Comparison of ENCODE assay signal across 1 cellular context in the genomic region with DNA sequence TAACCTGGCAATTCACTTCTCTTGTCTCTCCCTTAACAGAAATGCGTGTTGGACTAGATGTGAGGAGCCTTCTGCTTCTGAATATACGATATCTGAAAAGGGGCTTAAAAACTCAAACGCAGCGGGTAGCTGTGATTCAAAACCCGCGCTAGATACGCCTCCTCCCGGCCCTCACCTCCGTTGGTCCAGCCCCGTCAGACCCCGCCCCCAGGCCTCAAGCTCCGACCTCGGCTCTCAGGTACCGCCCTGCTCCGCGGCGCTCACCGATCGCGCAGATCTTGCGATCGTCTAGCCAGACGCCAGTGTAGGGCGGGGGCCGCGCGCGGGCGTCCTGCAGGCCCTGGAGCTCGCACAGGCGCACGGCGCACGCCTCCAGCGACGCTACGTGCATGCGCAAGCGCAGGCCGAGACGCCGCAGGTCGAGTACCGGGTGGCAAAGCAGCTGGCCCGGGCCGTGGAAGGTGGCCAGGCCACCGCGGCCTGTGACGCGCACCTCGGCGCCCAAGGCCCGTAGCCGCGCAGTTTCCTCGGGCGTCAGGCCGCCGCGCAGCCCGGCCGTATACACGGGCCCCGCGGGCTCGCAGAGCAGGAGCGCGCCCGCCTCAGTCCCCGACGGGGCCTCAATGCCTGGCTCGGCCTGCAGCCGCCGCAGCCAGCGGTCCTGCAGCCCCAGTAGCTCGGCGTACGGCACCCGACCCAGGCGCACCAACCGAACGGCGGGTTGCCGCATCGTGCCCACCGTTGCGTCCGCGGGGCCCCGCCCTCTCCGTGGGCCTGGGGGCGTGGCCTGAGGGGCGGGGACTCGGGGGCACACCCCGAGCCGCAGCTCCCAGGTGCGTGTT.
TF ChIP-seq lines count a peak whose summit lies in the region.

A gene (minus strand): TSS at position 751 of the 842 bp plus-strand sequence. CDS start 21 bp downstream, at position 730.

TF ChIP-seq in K562, 482 proteins besides CTCF, POLR2A, EP300 and RAD21 (continued from another document and continues in another):
- TF ChIP-seq ZNF124 (CRISPR knock-in tag; IDR thresholded peaks at IDR 0.05): no peak
- TF ChIP-seq, protein P1, sequence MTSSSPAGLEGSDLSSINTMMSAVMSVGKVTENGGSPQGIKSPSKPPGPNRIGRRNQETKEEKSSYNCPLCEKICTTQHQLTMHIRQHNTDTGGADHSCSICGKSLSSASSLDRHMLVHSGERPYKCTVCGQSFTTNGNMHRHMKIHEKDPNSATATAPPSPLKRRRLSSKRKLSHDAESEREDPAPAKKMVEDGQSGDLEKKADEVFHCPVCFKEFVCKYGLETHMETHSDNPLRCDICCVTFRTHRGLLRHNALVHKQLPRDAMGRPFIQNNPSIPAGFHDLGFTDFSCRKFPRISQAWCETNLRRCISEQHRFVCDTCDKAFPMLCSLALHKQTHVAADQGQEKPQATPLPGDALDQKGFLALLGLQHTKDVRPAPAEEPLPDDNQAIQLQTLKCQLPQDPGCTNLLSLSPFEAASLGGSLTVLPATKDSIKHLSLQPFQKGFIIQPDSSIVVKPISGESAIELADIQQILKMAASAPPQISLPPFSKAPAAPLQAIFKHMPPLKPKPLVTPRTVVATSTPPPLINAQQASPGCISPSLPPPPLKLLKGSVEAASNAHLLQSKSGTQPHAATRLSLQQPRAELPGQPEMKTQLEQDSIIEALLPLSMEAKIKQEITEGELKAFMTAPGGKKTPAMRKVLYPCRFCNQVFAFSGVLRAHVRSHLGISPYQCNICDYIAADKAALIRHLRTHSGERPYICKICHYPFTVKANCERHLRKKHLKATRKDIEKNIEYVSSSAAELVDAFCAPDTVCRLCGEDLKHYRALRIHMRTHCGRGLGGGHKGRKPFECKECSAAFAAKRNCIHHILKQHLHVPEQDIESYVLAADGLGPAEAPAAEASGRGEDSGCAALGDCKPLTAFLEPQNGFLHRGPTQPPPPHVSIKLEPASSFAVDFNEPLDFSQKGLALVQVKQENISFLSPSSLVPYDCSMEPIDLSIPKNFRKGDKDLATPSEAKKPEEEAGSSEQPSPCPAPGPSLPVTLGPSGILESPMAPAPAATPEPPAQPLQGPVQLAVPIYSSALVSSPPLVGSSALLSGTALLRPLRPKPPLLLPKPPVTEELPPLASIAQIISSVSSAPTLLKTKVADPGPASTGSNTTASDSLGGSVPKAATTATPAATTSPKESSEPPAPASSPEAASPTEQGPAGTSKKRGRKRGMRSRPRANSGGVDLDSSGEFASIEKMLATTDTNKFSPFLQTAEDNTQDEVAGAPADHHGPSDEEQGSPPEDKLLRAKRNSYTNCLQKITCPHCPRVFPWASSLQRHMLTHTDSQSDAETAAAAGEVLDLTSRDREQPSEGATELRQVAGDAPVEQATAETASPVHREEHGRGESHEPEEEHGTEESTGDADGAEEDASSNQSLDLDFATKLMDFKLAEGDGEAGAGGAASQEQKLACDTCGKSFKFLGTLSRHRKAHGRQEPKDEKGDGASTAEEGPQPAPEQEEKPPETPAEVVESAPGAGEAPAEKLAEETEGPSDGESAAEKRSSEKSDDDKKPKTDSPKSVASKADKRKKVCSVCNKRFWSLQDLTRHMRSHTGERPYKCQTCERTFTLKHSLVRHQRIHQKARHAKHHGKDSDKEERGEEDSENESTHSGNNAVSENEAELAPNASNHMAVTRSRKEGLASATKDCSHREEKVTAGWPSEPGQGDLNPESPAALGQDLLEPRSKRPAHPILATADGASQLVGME (CRISPR knock-in tag; IDR thresholded peaks at IDR 0.05): no peak; the same call in 1 of the 2 replicates
- TF ChIP-seq RBM39 (optimal IDR thresholded peaks at IDR 0.05; ENCODE audit: low read depth, low read length): no peak
- peak; percentile 70 for TF ChIP-seq POLR2B (IDR thresholded peaks at IDR 0.05; ENCODE audit: low read depth, partially characterized antibody)
- TF ChIP-seq FOSL1 (tag; conservative IDR thresholded peaks at IDR 0.05): peak; percentile 44
- TF ChIP-seq ZSCAN29 (IDR thresholded peaks at IDR 0.05): 0 out of 2 replicates have a peak, but pooled peaks have one; percentile 36
- TF ChIP-seq NFXL1 (CRISPR knock-in tag; IDR thresholded peaks at IDR 0.05): no peak
- no peak for TF ChIP-seq BRCA1 (IDR thresholded peaks at IDR 0.05)
- no peak for TF ChIP-seq BRCA1 (CRISPR knock-in tag; IDR thresholded peaks at IDR 0.05)
- TF ChIP-seq XRCC3 (IDR thresholded peaks at IDR 0.05): no peak
- TF ChIP-seq, protein P2, sequence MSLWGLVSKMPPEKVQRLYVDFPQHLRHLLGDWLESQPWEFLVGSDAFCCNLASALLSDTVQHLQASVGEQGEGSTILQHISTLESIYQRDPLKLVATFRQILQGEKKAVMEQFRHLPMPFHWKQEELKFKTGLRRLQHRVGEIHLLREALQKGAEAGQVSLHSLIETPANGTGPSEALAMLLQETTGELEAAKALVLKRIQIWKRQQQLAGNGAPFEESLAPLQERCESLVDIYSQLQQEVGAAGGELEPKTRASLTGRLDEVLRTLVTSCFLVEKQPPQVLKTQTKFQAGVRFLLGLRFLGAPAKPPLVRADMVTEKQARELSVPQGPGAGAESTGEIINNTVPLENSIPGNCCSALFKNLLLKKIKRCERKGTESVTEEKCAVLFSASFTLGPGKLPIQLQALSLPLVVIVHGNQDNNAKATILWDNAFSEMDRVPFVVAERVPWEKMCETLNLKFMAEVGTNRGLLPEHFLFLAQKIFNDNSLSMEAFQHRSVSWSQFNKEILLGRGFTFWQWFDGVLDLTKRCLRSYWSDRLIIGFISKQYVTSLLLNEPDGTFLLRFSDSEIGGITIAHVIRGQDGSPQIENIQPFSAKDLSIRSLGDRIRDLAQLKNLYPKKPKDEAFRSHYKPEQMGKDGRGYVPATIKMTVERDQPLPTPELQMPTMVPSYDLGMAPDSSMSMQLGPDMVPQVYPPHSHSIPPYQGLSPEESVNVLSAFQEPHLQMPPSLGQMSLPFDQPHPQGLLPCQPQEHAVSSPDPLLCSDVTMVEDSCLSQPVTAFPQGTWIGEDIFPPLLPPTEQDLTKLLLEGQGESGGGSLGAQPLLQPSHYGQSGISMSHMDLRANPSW (CRISPR knock-in tag; IDR thresholded peaks at IDR 0.05): no peak
- TF ChIP-seq, protein P3, sequence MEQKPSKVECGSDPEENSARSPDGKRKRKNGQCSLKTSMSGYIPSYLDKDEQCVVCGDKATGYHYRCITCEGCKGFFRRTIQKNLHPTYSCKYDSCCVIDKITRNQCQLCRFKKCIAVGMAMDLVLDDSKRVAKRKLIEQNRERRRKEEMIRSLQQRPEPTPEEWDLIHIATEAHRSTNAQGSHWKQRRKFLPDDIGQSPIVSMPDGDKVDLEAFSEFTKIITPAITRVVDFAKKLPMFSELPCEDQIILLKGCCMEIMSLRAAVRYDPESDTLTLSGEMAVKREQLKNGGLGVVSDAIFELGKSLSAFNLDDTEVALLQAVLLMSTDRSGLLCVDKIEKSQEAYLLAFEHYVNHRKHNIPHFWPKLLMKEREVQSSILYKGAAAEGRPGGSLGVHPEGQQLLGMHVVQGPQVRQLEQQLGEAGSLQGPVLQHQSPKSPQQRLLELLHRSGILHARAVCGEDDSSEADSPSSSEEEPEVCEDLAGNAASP (IDR thresholded peaks at IDR 0.05): no peak
- TF ChIP-seq ATF7 (IDR thresholded peaks at IDR 0.05): peak; percentile 79
- TF ChIP-seq, protein P4, sequence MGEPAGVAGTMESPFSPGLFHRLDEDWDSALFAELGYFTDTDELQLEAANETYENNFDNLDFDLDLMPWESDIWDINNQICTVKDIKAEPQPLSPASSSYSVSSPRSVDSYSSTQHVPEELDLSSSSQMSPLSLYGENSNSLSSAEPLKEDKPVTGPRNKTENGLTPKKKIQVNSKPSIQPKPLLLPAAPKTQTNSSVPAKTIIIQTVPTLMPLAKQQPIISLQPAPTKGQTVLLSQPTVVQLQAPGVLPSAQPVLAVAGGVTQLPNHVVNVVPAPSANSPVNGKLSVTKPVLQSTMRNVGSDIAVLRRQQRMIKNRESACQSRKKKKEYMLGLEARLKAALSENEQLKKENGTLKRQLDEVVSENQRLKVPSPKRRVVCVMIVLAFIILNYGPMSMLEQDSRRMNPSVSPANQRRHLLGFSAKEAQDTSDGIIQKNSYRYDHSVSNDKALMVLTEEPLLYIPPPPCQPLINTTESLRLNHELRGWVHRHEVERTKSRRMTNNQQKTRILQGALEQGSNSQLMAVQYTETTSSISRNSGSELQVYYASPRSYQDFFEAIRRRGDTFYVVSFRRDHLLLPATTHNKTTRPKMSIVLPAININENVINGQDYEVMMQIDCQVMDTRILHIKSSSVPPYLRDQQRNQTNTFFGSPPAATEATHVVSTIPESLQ (CRISPR knock-in tag; IDR thresholded peaks at IDR 0.05): no peak; the same call in 1 of the 2 replicates
- peak; percentile 43 for TF ChIP-seq TAF1 (IDR thresholded peaks at IDR 0.05; ENCODE audit: control insufficient read depth, extremely low read depth, insufficient read depth, low read length, severe bottlenecking)
- TF ChIP-seq, protein P5, sequence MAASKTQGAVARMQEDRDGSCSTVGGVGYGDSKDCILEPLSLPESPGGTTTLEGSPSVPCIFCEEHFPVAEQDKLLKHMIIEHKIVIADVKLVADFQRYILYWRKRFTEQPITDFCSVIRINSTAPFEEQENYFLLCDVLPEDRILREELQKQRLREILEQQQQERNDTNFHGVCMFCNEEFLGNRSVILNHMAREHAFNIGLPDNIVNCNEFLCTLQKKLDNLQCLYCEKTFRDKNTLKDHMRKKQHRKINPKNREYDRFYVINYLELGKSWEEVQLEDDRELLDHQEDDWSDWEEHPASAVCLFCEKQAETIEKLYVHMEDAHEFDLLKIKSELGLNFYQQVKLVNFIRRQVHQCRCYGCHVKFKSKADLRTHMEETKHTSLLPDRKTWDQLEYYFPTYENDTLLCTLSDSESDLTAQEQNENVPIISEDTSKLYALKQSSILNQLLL (CRISPR knock-in tag; IDR thresholded peaks at IDR 0.05; ENCODE audit: borderline replicate concordance): no peak
- TF ChIP-seq, protein P6, sequence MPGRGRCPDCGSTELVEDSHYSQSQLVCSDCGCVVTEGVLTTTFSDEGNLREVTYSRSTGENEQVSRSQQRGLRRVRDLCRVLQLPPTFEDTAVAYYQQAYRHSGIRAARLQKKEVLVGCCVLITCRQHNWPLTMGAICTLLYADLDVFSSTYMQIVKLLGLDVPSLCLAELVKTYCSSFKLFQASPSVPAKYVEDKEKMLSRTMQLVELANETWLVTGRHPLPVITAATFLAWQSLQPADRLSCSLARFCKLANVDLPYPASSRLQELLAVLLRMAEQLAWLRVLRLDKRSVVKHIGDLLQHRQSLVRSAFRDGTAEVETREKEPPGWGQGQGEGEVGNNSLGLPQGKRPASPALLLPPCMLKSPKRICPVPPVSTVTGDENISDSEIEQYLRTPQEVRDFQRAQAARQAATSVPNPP (IDR thresholded peaks at IDR 0.05; ENCODE audit: borderline replicate concordance, insufficient read depth, insufficient read length): no peak
- no peak for TF ChIP-seq RBM22 (IDR thresholded peaks at IDR 0.05; ENCODE audit: low read depth, low read length, poor library complexity, severe bottlenecking)
- peak; percentile 69; the same call in 1 of the 2 replicates for TF ChIP-seq TARDBP (IDR thresholded peaks at IDR 0.05)
- no peak for TF ChIP-seq PTRF (tag; IDR thresholded peaks at IDR 0.05)
- TF ChIP-seq ZNF354B (CRISPR knock-in tag; IDR thresholded peaks at IDR 0.05): no peak
- TF ChIP-seq MAFK (IDR thresholded peaks at IDR 0.05; ENCODE audit: low read length): no peak
- no peak for TF ChIP-seq PRMT5 (CRISPR knock-in tag; IDR thresholded peaks at IDR 0.05)
- no peak for TF ChIP-seq ILF3 (IDR thresholded peaks at IDR 0.05; ENCODE audit: borderline replicate concordance)
- TF ChIP-seq ZFP30 (CRISPR knock-in tag; IDR thresholded peaks at IDR 0.05; ENCODE audit: borderline replicate concordance): no peak
- no peak for TF ChIP-seq ZNF551 (CRISPR knock-in tag; IDR thresholded peaks at IDR 0.05)
- no peak for TF ChIP-seq ZNF316 (IDR thresholded peaks at IDR 0.05)
- TF ChIP-seq DMBX1 (CRISPR knock-in tag; IDR thresholded peaks at IDR 0.05; ENCODE audit: borderline replicate concordance): no peak
- TF ChIP-seq HDAC8 (tag; IDR thresholded peaks at IDR 0.05): no peak
- peak in 1 of 2 experiments; percentile 90; a peak in 3 of 4 replicates for TF ChIP-seq RCOR1 (IDR thresholded peaks at IDR 0.05; ENCODE audit: borderline replicate concordance in 1 of 2, low read depth in 2 of 2, low read length in 2 of 2)
- no peak for TF ChIP-seq MTA2 (IDR thresholded peaks at IDR 0.05; ENCODE audit: low read depth)
- no peak for TF ChIP-seq POLR3A (IDR thresholded peaks at IDR 0.05; ENCODE audit: borderline replicate concordance, extremely low read depth, insufficient read depth, insufficient read length)
- peak; percentile 81; the same call in 1 of the 2 replicates for TF ChIP-seq HNRNPL (IDR thresholded peaks at IDR 0.05; ENCODE audit: low read depth, low read length)
- TF ChIP-seq SRF (CRISPR knock-in tag; IDR thresholded peaks at IDR 0.05): peak in 1 of 2 experiments; percentile 70; a peak in 2 of 4 replicates
- no peak for TF ChIP-seq GABPA (tag; conservative IDR thresholded peaks at IDR 0.05; ENCODE audit: low read depth)
- no peak for TF ChIP-seq DACH1 (IDR thresholded peaks at IDR 0.05; ENCODE audit: partially characterized antibody)
- 0 out of 2 replicates have a peak, but pooled peaks have one; percentile 22 for TF ChIP-seq KLF13 (tag; IDR thresholded peaks at IDR 0.05; ENCODE audit: borderline replicate concordance, low read depth)
- TF ChIP-seq, protein P7, sequence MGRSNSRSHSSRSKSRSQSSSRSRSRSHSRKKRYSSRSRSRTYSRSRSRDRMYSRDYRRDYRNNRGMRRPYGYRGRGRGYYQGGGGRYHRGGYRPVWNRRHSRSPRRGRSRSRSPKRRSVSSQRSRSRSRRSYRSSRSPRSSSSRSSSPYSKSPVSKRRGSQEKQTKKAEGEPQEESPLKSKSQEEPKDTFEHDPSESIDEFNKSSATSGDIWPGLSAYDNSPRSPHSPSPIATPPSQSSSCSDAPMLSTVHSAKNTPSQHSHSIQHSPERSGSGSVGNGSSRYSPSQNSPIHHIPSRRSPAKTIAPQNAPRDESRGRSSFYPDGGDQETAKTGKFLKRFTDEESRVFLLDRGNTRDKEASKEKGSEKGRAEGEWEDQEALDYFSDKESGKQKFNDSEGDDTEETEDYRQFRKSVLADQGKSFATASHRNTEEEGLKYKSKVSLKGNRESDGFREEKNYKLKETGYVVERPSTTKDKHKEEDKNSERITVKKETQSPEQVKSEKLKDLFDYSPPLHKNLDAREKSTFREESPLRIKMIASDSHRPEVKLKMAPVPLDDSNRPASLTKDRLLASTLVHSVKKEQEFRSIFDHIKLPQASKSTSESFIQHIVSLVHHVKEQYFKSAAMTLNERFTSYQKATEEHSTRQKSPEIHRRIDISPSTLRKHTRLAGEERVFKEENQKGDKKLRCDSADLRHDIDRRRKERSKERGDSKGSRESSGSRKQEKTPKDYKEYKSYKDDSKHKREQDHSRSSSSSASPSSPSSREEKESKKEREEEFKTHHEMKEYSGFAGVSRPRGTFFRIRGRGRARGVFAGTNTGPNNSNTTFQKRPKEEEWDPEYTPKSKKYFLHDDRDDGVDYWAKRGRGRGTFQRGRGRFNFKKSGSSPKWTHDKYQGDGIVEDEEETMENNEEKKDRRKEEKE (IDR thresholded peaks at IDR 0.05; ENCODE audit: borderline replicate concordance in 1 of 2, control insufficient read depth in 1 of 2, low read depth in 2 of 2, low read length in 1 of 2): no peak
- no peak for TF ChIP-seq KAT2B (IDR thresholded peaks at IDR 0.05; ENCODE audit: low read depth, low read length)
- no peak for TF ChIP-seq RHOXF2B (CRISPR knock-in tag; conservative IDR thresholded peaks at IDR 0.05)
- TF ChIP-seq ZNF408 (CRISPR knock-in tag; IDR thresholded peaks at IDR 0.05; ENCODE audit: low read depth): no peak
- no peak for TF ChIP-seq SMC3 (conservative IDR thresholded peaks at IDR 0.05; ENCODE audit: insufficient read depth, low read depth, low read length)
- TF ChIP-seq ZNF778 (CRISPR knock-in tag; IDR thresholded peaks at IDR 0.05): no peak
